ENCODE assay signal across 16 cellular contexts in genomic region chr18:70998490-70998889, GRCh38.
DNase-seq lines count a peak whose midpoint lies in the region; ATAC-seq lines count a peak whose summit lies in the region.
"Had no signal": no experiment of that assay in that cellular context is flagged by ENCODE, and none has a peak within 500 bp of the region (broad histone marks: within the 10 kb centered on the region; RNA-seq: fewer than 3 reads in every experiment).

No MANE protein-coding gene starts in this region.

- H3K9me3 Mint-ChIP-seq in activated CD4-positive, alpha-beta T cell treated with anti-CD3 and anti-CD28 coated beads for 36 hours (ENCODE audit: low read depth): no peaks in the 10 kb centered on the region
- H3K9me3 Mint-ChIP-seq: activated T-helper 17 cell treated with anti-CD3 and anti-CD28 coated beads, Interleukin-2, amount 50 U/mL, for 72 hours had no signal

- no peak overlapping the region for H3K27ac Mint-ChIP-seq in activated CD4-positive, alpha-beta T cell treated with anti-CD3 and anti-CD28 coated beads for 36 hours
- H3K27ac Mint-ChIP-seq: activated T-helper 17 cell treated with anti-CD3 and anti-CD28 coated beads, Interleukin-2, amount 50 U/mL, for 72 hours had no signal

- intact Hi-C loops in activated CD4-positive, alpha-beta T cell treated with anti-CD3 and anti-CD28 coated beads for 36 hours (cut with DNase I, micrococcal nuclease): no loop called here

- no peak for ATAC-seq in HG02588 (IDR thresholded peaks at IDR 0.05; ENCODE audit: unreplicated experiment)
- ATAC-seq in activated CD4-positive, alpha-beta T cell treated with anti-CD3 and anti-CD28 coated beads for 36 hours: no peak
- ATAC-seq: activated T-helper 17 cell treated with anti-CD3 and anti-CD28 coated beads, Interleukin-2, amount 50 U/mL, for 72 hours; right cardiac atrium had no signal

- H3K4me3 Mint-ChIP-seq in activated CD4-positive, alpha-beta T cell treated with anti-CD3 and anti-CD28 coated beads for 36 hours: no peak overlapping the region
- H3K4me3 Mint-ChIP-seq: activated T-helper 17 cell treated with anti-CD3 and anti-CD28 coated beads, Interleukin-2, amount 50 U/mL, for 72 hours had no signal

- POLR2A ChIA-PET in activated CD4-positive, alpha-beta T cell treated with anti-CD3 and anti-CD28 coated beads for 36 hours (lab: Charles Lee): no interaction called here

- CTCF ChIA-PET in activated CD4-positive, alpha-beta T cell treated with anti-CD3 and anti-CD28 coated beads for 36 hours (lab: Charles Lee): no interaction called here

- no peaks in the 10 kb centered on the region for H3K27me3 Mint-ChIP-seq in activated CD4-positive, alpha-beta T cell treated with anti-CD3 and anti-CD28 coated beads for 36 hours
- H3K27me3 Mint-ChIP-seq: activated T-helper 17 cell treated with anti-CD3 and anti-CD28 coated beads, Interleukin-2, amount 50 U/mL, for 72 hours had no signal

- H3K4me1 Mint-ChIP-seq in activated CD4-positive, alpha-beta T cell treated with anti-CD3 and anti-CD28 coated beads for 36 hours: no peaks in the 10 kb centered on the region
- H3K4me1 Mint-ChIP-seq: activated T-helper 17 cell treated with anti-CD3 and anti-CD28 coated beads, Interleukin-2, amount 50 U/mL, for 72 hours had no signal

- peak; percentile 33 for DNase-seq in D341Med (ENCODE audit: low spot score)
- DNase-seq in HT-29 (ENCODE audit: low spot score): peak; percentile 4
- peak; percentile 13 for DNase-seq in RPMI8226
- DNase-seq in kidney tubule cell (ENCODE audit: low spot score): peak; percentile 35
- no peak for DNase-seq in amygdala (lab: John Stamatoyannopoulos, UW)
- DNase-seq in HK-2 (ENCODE audit: unreplicated experiment): no peak
- no peak for DNase-seq in activated CD4-positive, alpha-beta T cell treated with anti-CD3 and anti-CD28 coated beads for 36 hours
- DNase-seq: AML-193; anterior cingulate cortex; foreskin melanocyte; right cardiac atrium; stimulated activated CD4-positive, alpha-beta T cell treated with anti-CD3 and anti-CD28 coated beads, Interleukin-2, amount 100 ng/mL, for 48 hours; T-helper 9 cell; upper lobe of left lung had no signal

- H3K36me3 Mint-ChIP-seq in activated CD4-positive, alpha-beta T cell treated with anti-CD3 and anti-CD28 coated beads for 36 hours (ENCODE audit: low read depth): no peaks in the 10 kb centered on the region

Comparison
In these comparisons a context has a peak if more than half of its experiments do, and no peak if none do; other contexts are left out.
1. DNase-seq: peak in D341Med (single experiment), HT-29 (single experiment), RPMI8226 (single experiment) and kidney tubule cell (single experiment); none in amygdala (0 of 56), HK-2 (single experiment) and activated CD4-positive, alpha-beta T cell treated with anti-CD3 and anti-CD28 coated beads for 36 hours (single experiment).